ENCODE assay signal across 8 cellular contexts in the genomic region with DNA sequence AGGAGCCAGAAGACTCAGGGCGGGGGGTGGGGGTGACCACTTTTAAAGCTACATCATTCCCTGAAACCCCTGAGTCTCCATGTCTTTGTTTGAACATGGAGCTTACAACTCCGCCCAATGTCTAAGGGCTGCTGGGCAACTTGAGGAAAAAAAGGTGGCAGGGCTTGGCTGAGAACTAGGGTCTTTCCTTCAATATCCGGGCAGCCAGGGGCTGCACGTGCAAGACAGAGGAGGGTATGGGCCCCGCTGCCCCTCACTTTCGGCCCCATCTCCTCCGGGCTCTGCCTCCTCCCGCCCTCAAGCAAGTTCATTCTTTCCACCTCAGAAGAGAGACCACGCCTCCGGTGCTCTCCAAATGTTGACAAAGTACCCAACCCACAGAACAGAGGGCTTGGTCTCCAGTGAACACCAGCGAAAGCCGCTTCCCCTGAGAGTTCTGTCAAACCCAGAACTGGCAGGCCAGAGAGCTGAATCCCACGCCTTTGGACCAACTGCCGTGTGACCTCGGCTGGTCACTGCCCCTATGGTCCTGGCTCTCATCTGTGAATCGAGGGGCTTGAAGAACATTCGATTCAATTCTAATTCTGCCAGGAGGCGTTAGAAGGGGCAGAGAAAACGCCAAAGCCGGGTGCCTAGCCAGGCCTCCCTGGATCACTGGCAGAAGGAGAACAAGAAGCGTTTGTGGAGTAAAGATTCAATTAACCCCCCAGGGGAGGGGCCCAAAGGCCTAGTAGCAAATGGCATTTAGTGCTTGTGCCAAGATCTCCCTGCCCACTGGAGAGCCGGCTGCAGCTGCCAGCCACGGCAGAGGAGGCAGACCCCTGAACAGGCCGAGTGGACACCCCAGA. TPM values are rescaled to one million over a fixed set of nuclear protein-coding genes. Genes with fewer than 3 reads are reported as not detected.
DNase-seq lines count a peak whose midpoint lies in the region; ATAC-seq and TF ChIP-seq lines count a peak whose summit lies in the region.

No MANE protein-coding gene starts in this region.

- no peak for TF ChIP-seq CTCF in Calu3 (IDR thresholded peaks at IDR 0.05; ENCODE audit: unreplicated experiment)
- TF ChIP-seq CTCF in brain (conservative IDR thresholded peaks at IDR 0.05), result no peak
- no peak for TF ChIP-seq CTCF in osteocyte (IDR thresholded peaks at IDR 0.05)
- TF ChIP-seq CTCF in glutamatergic neuron (IDR thresholded peaks at IDR 0.05; ENCODE audit: partially characterized antibody, unreplicated experiment), result no peak

- ATAC-seq in GM21576 (IDR thresholded peaks at IDR 0.05; ENCODE audit: unreplicated experiment), result no peak

- H3K4me1 Mint-ChIP-seq in Calu3 (ENCODE audit: low read depth, unreplicated experiment) (peaks cover 69% of the 10 kb centered on the region), brain (peaks cover 90% of the 10 kb centered on the region), osteocyte (ENCODE audit: unreplicated experiment) (peaks cover 67% of the 10 kb centered on the region), glutamatergic neuron (ENCODE audit: low read depth, unreplicated experiment) (peaks cover 13% of the 10 kb centered on the region)

- peak; percentile 24 for DNase-seq in DMS 273 (lab: John Stamatoyannopoulos, UW; ENCODE audit: unreplicated experiment)
- no peak for DNase-seq in DMS 273 treated with DMSO at 0.1 percent for 48 hours (lab: John Stamatoyannopoulos, UW)
- DNase-seq in Calu3, result no peak
- no peak for DNase-seq in osteocyte (ENCODE audit: extremely low spot score, unreplicated experiment)
- DNase-seq in glutamatergic neuron, result no peak
- no peak for DNase-seq in NCI-H1048 (lab: John Stamatoyannopoulos, UW)

- no peak overlapping the region for H3K4me3 Mint-ChIP-seq in Calu3 (ENCODE audit: low read depth, unreplicated experiment)
- H3K4me3 Mint-ChIP-seq in brain, result peak overlapping the region in 2 of 5 experiments; percentile 8 to 22
- no peak overlapping the region for H3K4me3 Mint-ChIP-seq in osteocyte (ENCODE audit: unreplicated experiment)
- no peak overlapping the region for H3K4me3 Mint-ChIP-seq in glutamatergic neuron (ENCODE audit: unreplicated experiment)

- no peaks in the 10 kb centered on the region for H3K27me3 Mint-ChIP-seq in Calu3 (ENCODE audit: unreplicated experiment)
- peaks cover 25% of the 10 kb centered on the region for H3K27me3 Mint-ChIP-seq in brain
- H3K27me3 Mint-ChIP-seq in osteocyte (ENCODE audit: unreplicated experiment), result no peaks in the 10 kb centered on the region
- H3K27me3 Mint-ChIP-seq in glutamatergic neuron (ENCODE audit: unreplicated experiment), result peaks cover 7% of the 10 kb centered on the region

- CTCF ChIA-PET in Calu3 (lab: Charles Lee), result interaction anchor here (1.0 kb wide), 1 partner anchor 68 kb away, joined by 5 read pairs; no protein-coding TSS in a partner anchor

- H3K27ac Mint-ChIP-seq in Calu3 (ENCODE audit: unreplicated experiment) (peak overlapping the region; percentile 10), brain (peak overlapping the region; percentile 40 to 80 (median 50)), osteocyte (ENCODE audit: unreplicated experiment) (peak overlapping the region; percentile 56), glutamatergic neuron (ENCODE audit: unreplicated experiment) (no peak overlapping the region)

- intact Hi-C loops in Calu3 (cut with micrococcal nuclease; ENCODE audit: unreplicated experiment), result no loop called here

- no TSS peak for BruUV-seq in Calu3 (replicated peaks; lab: Mats Ljungman, UMichigan)

- H3K9me3 Mint-ChIP-seq in Calu3 (ENCODE audit: low read depth, unreplicated experiment) (no peaks in the 10 kb centered on the region), brain (peaks cover 0 to 10% (median 0%) of the 10 kb centered on the region in 5 experiments), osteocyte (ENCODE audit: unreplicated experiment) (no peaks in the 10 kb centered on the region), glutamatergic neuron (ENCODE audit: unreplicated experiment) (peaks cover 7% of the 10 kb centered on the region)

- H3K36me3 Mint-ChIP-seq in Calu3 (ENCODE audit: insufficient read depth, unreplicated experiment) (peaks cover 36% of the 10 kb centered on the region), brain (no peaks in the 10 kb centered on the region), osteocyte (ENCODE audit: unreplicated experiment) (peaks cover 2% of the 10 kb centered on the region), glutamatergic neuron (ENCODE audit: unreplicated experiment) (no peaks in the 10 kb centered on the region)

RNA-seq across cellular contexts. Expression of gene PDGFB, which starts 7.3 kb away (rescaled TPM):
- total RNA-seq in Calu3 (2022) (12.1 and 25.9 TPM in 2 replicates), osteocyte (16.8 and 20.0 TPM in 2 replicates), glutamatergic neuron (ENCODE audit: unreplicated experiment) (0.44 TPM)
- 8.2 TPM for polyA plus RNA-seq in brain (ENCODE audit: insufficient read depth, low read depth, low replicate concordance)
